28 cellular contexts compared by ENCODE assay signal in genomic region chr6:106862858-106863257, GRCh38.
"Had no signal": no experiment of that assay in that cellular context is flagged by ENCODE, and none has a peak within 500 bp of the region (broad histone marks: within the 10 kb centered on the region; RNA-seq: fewer than 3 reads in every experiment).

No MANE protein-coding gene starts in this region.

- H3K27me3 ChIP-seq: colonic mucosa, esophagus muscularis mucosa, esophagus squamous epithelium, foreskin keratinocyte, gastrocnemius medialis, gastroesophageal sphincter, heart left ventricle, heart right ventricle had no signal

- DNase-seq: colonic mucosa; cortex of kidney; dermis blood vessel endothelial cell; dorsolateral prefrontal cortex; effector CD4-positive, alpha-beta T cell; effector CD8-positive, alpha-beta T cell; effector memory CD4-positive, alpha-beta T cell; effector memory CD8-positive, alpha-beta T cell; endodermal cell; erythroblast; esophagus squamous epithelium; foreskin fibroblast; foreskin keratinocyte; foreskin melanocyte; gastrocnemius medialis; glutamatergic neuron; head of caudate nucleus; heart left ventricle; heart right ventricle had no signal

- H3K9me3 ChIP-seq: colonic mucosa, esophagus muscularis mucosa, gastrocnemius medialis, gastroesophageal sphincter, heart left ventricle had no signal

- H3K27ac ChIP-seq: colonic mucosa, coronary artery, dorsolateral prefrontal cortex, epithelial cell of prostate, esophagus muscularis mucosa, esophagus squamous epithelium, foreskin keratinocyte, gastrocnemius medialis, gastroesophageal sphincter, heart left ventricle, heart right ventricle had no signal

- ATAC-seq: effector memory CD8-positive, alpha-beta T cell; esophagus mucosa; foreskin keratinocyte; gastrocnemius medialis; gastroesophageal sphincter; heart left ventricle; heart right ventricle had no signal

- FAIRE-seq: colon, endometrium, endothelial cell of umbilical vein, frontal cortex had no signal

- H3K4me3 ChIP-seq: colonic mucosa, coronary artery, dorsolateral prefrontal cortex, esophagus muscularis mucosa, esophagus squamous epithelium, gastrocnemius medialis, gastroesophageal sphincter, heart left ventricle, heart right ventricle had no signal

- H3K36me3 ChIP-seq: colonic mucosa, esophagus muscularis mucosa, esophagus squamous epithelium, gastrocnemius medialis, gastroesophageal sphincter, heart left ventricle, heart right ventricle had no signal

- H3K4me1 ChIP-seq: colonic mucosa, esophagus muscularis mucosa, gastrocnemius medialis, gastroesophageal sphincter, heart left ventricle, heart right ventricle had no signal
